In genomic region chr6:34526992-34527728, GRCh38 we compare ENCODE assay signal across 8 cellular contexts. TPM values are rescaled to one million over a fixed set of nuclear protein-coding genes. Genes with fewer than 3 reads are reported as not detected.
A peak's percentile ranks its signal among the peaks of the same experiment; 100 is the strongest.
DNase-seq lines count a peak whose midpoint lies in the region; ATAC-seq, FAIRE-seq and TF ChIP-seq lines count a peak whose summit lies in the region.

No MANE protein-coding gene starts in this region.

- no peaks in the 10 kb centered on the region for H3K9me3 ChIP-seq in kidney (ENCODE audit: control insufficient read depth in 1 of 2, low read length in 2 of 2)

- peak overlapping the region; percentile 23 for H3K4me3 Mint-ChIP-seq in central memory CD8-positive, alpha-beta T cell

- peak; percentile 84 for ATAC-seq in HG03439 (IDR thresholded peaks at IDR 0.05; ENCODE audit: unreplicated experiment)
- peak; percentile 96 to 97 for ATAC-seq in activated CD4-positive, CD25-positive, alpha-beta regulatory T cell treated with anti-CD3 and anti-CD28 coated beads, Interleukin-2, amount 50 U/mL, for 24 hours
- peak; percentile 96 for ATAC-seq in central memory CD8-positive, alpha-beta T cell (replicated peaks; ENCODE audit: extremely low read depth, poor library complexity, severe bottlenecking)

- H3K4me3 ChIP-seq in AG09309 (ENCODE audit: control insufficient read depth, low read depth, low read length) (no peak overlapping the region), kidney (ENCODE audit: low read length in 2 of 2) (peak overlapping the region; percentile 56 to 57)

- peaks cover 0 to 7% of the 10 kb centered on the region in 2 donors for H3K4me1 ChIP-seq in kidney (ENCODE audit: control insufficient read depth in 1 of 2, insufficient read depth in 1 of 2, low read depth in 1 of 2, low read length in 2 of 2)

- H3K9ac ChIP-seq in kidney (ENCODE audit: low read length in 2 of 2), result peak overlapping the region in 1 of 2 donors; percentile 55

- no peak overlapping the region for H3K27ac Mint-ChIP-seq in central memory CD8-positive, alpha-beta T cell (ENCODE audit: low read depth)

- peaks cover 21% of the 10 kb centered on the region for H3K4me1 Mint-ChIP-seq in central memory CD8-positive, alpha-beta T cell

- no peaks in the 10 kb centered on the region for H3K36me3 ChIP-seq in kidney (ENCODE audit: control insufficient read depth in 1 of 2, insufficient read depth in 2 of 2, low read length in 2 of 2)

- H3K27ac ChIP-seq in kidney (ENCODE audit: low read depth in 2 of 2, low read length in 2 of 2), result no peak overlapping the region

- H3K27me3 Mint-ChIP-seq in central memory CD8-positive, alpha-beta T cell, result no peaks in the 10 kb centered on the region

- FAIRE-seq in kidney (lab: Jason Lieb, UNC), result no peak

- intact Hi-C loops in kidney (cut with DNase I), result no loop called here

- no peaks in the 10 kb centered on the region for H3K9me3 Mint-ChIP-seq in central memory CD8-positive, alpha-beta T cell

- TF ChIP-seq CTCF in AG09309 (IDR thresholded peaks at IDR 0.05; ENCODE audit: control insufficient read depth, insufficient read depth, low read depth, low read length, missing control alignments) (peak; percentile 75), kidney (IDR thresholded peaks at IDR 0.05; ENCODE audit: borderline replicate concordance, extremely low read depth, insufficient read depth) (peak; percentile 77)

- DNase-seq in AG09309 (ENCODE audit: low read depth) (peak; percentile 41), GM19238 (ENCODE audit: insufficient read length, low spot score) (peak; percentile 98), NCI-H446 treated with DMSO at 0.1 percent for 48 hours (lab: John Stamatoyannopoulos, UW) (peak; percentile 72), kidney (peak; percentile 98)
- DNase-seq in central memory CD8-positive, alpha-beta T cell (ENCODE audit: low spot score in 2 of 2), result peak; percentile 91 to 96
- DNase-seq in stimulated activated CD4-positive, alpha-beta T cell treated with anti-CD3 and anti-CD28 coated beads, Interleukin-15, amount 100 ng/mL, for 1 hour (ENCODE audit: low read depth in 1 of 2, low spot score in 1 of 2), result peak; percentile 93 to 96

- H3K36me3 Mint-ChIP-seq in central memory CD8-positive, alpha-beta T cell (ENCODE audit: insufficient read depth), result peaks cover 4% of the 10 kb centered on the region

RNA-seq across cellular contexts. Expression of gene SPDEF, which starts 29.0 kb away (rescaled TPM):
- 0.19 TPM for total RNA-seq in kidney
- not detected for polyA plus RNA-seq in kidney (ENCODE audit: insufficient read depth, low read depth, low replicate concordance)

Comparison
In these comparisons a context has a peak if more than half of its experiments do, and no peak if none do; other contexts are left out.
1. DNase-seq: peak in every context shown above with its lines; median percentile 98 in GM19238; 98 in kidney; 94 in stimulated activated CD4-positive, alpha-beta T cell treated with anti-CD3 and anti-CD28 coated beads, Interleukin-15, amount 100 ng/mL, for 1 hour; 94 in central memory CD8-positive, alpha-beta T cell; 72 in NCI-H446 treated with DMSO at 0.1 percent for 48 hours; 41 in AG09309.